ENCODE assay signal across 35 cellular contexts in genomic region chr4:40331937-40332336, GRCh38. TPM values are rescaled to one million over a fixed set of nuclear protein-coding genes. Genes with fewer than 3 reads are reported as not detected.
A peak's percentile ranks its signal among the peaks of the same experiment; 100 is the strongest.
DNase-seq lines count a peak whose midpoint lies in the region; ATAC-seq, FAIRE-seq and TF ChIP-seq lines count a peak whose summit lies in the region.
"Had no signal": no experiment of that assay in that cellular context is flagged by ENCODE, and none has a peak within 500 bp of the region (broad histone marks: within the 10 kb centered on the region; RNA-seq: fewer than 3 reads in every experiment).

No MANE protein-coding gene starts in this region.

- H4K20me1 ChIP-seq in HCT116 (ENCODE audit: insufficient read depth) = no peaks in the 10 kb centered on the region
- H4K20me1 ChIP-seq in K562 (replicated peaks; ENCODE audit: control insufficient read depth, insufficient read depth, low read length) = no peaks in the 10 kb centered on the region; the same call in 1 of the 2 replicates
- H4K20me1 ChIP-seq in neural progenitor cell (ENCODE audit: low read depth) = no peaks in the 10 kb centered on the region
- H4K20me1 ChIP-seq: BLaER1; BLaER1 treated with 17β-estradiol and CSF1 and Interleukin-3, amounts not matched to agents 10 nM and 100 nM had no signal

- H3K4me1 Mint-ChIP-seq in activated CD8-positive, alpha-beta memory T cell treated with anti-CD3 and anti-CD28 coated beads, Interleukin-2, amount 10 ng/mL, durations not matched to agents 7 days and 5 days = no peaks in the 10 kb centered on the region
- peaks cover 46% of the 10 kb centered on the region for H3K4me1 Mint-ChIP-seq in neural progenitor cell
- peaks cover 33% of the 10 kb centered on the region for H3K4me1 Mint-ChIP-seq in chondrocyte (ENCODE audit: low read depth)
- H3K4me1 Mint-ChIP-seq: B cell; CD4-positive, alpha-beta memory T cell; CD8-positive, alpha-beta memory T cell had no signal

- H3K27me3 Mint-ChIP-seq in activated CD8-positive, alpha-beta memory T cell treated with anti-CD3 and anti-CD28 coated beads, Interleukin-2, amount 10 ng/mL, durations not matched to agents 7 days and 5 days = peaks cover 13% of the 10 kb centered on the region
- H3K27me3 Mint-ChIP-seq in neural progenitor cell (ENCODE audit: insufficient read depth, low read depth) = peaks cover 8% of the 10 kb centered on the region
- no peaks in the 10 kb centered on the region for H3K27me3 Mint-ChIP-seq in chondrocyte (ENCODE audit: low read depth)
- H3K27me3 Mint-ChIP-seq: CD4-positive, alpha-beta T cell had no signal

- no peaks in the 10 kb centered on the region for H3K36me3 Mint-ChIP-seq in activated CD8-positive, alpha-beta memory T cell treated with anti-CD3 and anti-CD28 coated beads, Interleukin-2, amount 10 ng/mL, durations not matched to agents 7 days and 5 days
- H3K36me3 Mint-ChIP-seq in neural progenitor cell (no peaks in the 10 kb centered on the region), chondrocyte (ENCODE audit: low read depth) (no peaks in the 10 kb centered on the region)
- H3K36me3 Mint-ChIP-seq: CD14-positive monocyte; CD4-positive, alpha-beta memory T cell; CD8-positive, alpha-beta T cell had no signal

- TF ChIP-seq CTCF in HCT116 (IDR thresholded peaks at IDR 0.05 in 2 of 3, conservative IDR thresholded peaks at IDR 0.05 in 1 of 3; ENCODE audit: borderline replicate concordance in 1 of 3, insufficient read depth in 1 of 3, low read depth in 2 of 3, low read length in 2 of 3) (no peak), K562 (IDR thresholded peaks at IDR 0.05 in 2 of 3, conservative IDR thresholded peaks at IDR 0.05 in 1 of 3; ENCODE audit: insufficient read depth in 2 of 3, low read depth in 1 of 3, low read length in 3 of 3) (no peak), neural progenitor cell (IDR thresholded peaks at IDR 0.05) (no peak), chondrocyte (IDR thresholded peaks at IDR 0.05) (no peak)

- H3K79me2 ChIP-seq in HCT116 (ENCODE audit: insufficient read depth, low read length) (no peaks in the 10 kb centered on the region), K562 (ENCODE audit: control insufficient read depth, insufficient read depth, low read length) (no peaks in the 10 kb centered on the region), neural progenitor cell (ENCODE audit: low read depth) (no peaks in the 10 kb centered on the region)

- H3K27ac Mint-ChIP-seq in activated CD8-positive, alpha-beta memory T cell treated with anti-CD3 and anti-CD28 coated beads, Interleukin-2, amount 10 ng/mL, durations not matched to agents 7 days and 5 days = no peak overlapping the region
- H3K27ac Mint-ChIP-seq in neural progenitor cell (no peak overlapping the region), chondrocyte (ENCODE audit: unreplicated experiment) (no peak overlapping the region)
- H3K27ac Mint-ChIP-seq: B cell; CD14-positive monocyte; CD4-positive, alpha-beta memory T cell; CD4-positive, alpha-beta T cell; CD4-positive, CD25-positive, alpha-beta regulatory T cell; CD8-positive, alpha-beta memory T cell; CD8-positive, alpha-beta T cell had no signal

- H3K9ac ChIP-seq in HCT116 (ENCODE audit: low read length) (no peak overlapping the region), K562 (ENCODE audit: insufficient read depth in 1 of 2, low read depth in 2 of 2, low read length in 2 of 2) (no peak overlapping the region), neural progenitor cell (no peak overlapping the region)
- H3K9ac ChIP-seq: BLaER1; BLaER1 treated with 17β-estradiol and CSF1 and Interleukin-3, amounts not matched to agents 10 nM and 100 nM had no signal

- no peak for FAIRE-seq in K562 (lab: Jason Lieb, UNC)
- FAIRE-seq: A204.1, A549, D721Med had no signal

- no peaks in the 10 kb centered on the region for H3F3A ChIP-seq in neural progenitor cell (ENCODE audit: low read depth)

- H3K9me2 ChIP-seq in HCT116 (ENCODE audit: insufficient read depth) = no peaks in the 10 kb centered on the region

- no peaks in the 10 kb centered on the region for H3K27me3 ChIP-seq in HCT116 (ENCODE audit: insufficient read depth, low read length)
- peaks cover 46 to 55% of the 10 kb centered on the region in 2 experiments for H3K27me3 ChIP-seq in K562 (ENCODE audit: control insufficient read depth in 2 of 2, insufficient read depth in 2 of 2, low read length in 2 of 2)
- no peaks in the 10 kb centered on the region for H3K27me3 ChIP-seq in neural progenitor cell
- H3K27me3 ChIP-seq: BE2C; BLaER1; BLaER1 treated with 17β-estradiol and CSF1 and Interleukin-3, amounts not matched to agents 10 nM and 100 nM had no signal

- in situ Hi-C loops in K562 (cut with MboI) = no loop called here

- H3K27ac ChIP-seq in HCT116 (ENCODE audit: low read depth, low read length) (no peak overlapping the region), K562 (ENCODE audit: extremely low read depth, low read depth, low read length) (no peak overlapping the region), neural progenitor cell (no peak overlapping the region)
- H3K27ac ChIP-seq: BLaER1; BLaER1 treated with 17β-estradiol and CSF1 and Interleukin-3, amounts not matched to agents 10 nM and 100 nM had no signal

- peaks cover 18 to 39% of the 10 kb centered on the region in 2 experiments for H3K4me1 ChIP-seq in HCT116 (ENCODE audit: control insufficient read depth in 1 of 2, insufficient read depth in 2 of 2, low read length in 2 of 2)
- peaks cover 0 to 11% of the 10 kb centered on the region in 2 experiments; a peak in 2 of 5 replicates for H3K4me1 ChIP-seq in K562 (replicated peaks in 1 of 2; ENCODE audit: control insufficient read depth in 2 of 2, insufficient read depth in 2 of 2, low read length in 2 of 2)
- peaks cover 7% of the 10 kb centered on the region for H3K4me1 ChIP-seq in neural progenitor cell
- H3K4me1 ChIP-seq: Caco-2 had no signal

- ATAC-seq in activated CD8-positive, alpha-beta memory T cell treated with anti-CD3 and anti-CD28 coated beads, Interleukin-2, amount 10 ng/mL, durations not matched to agents 7 days and 5 days = no peak
- ATAC-seq in HCT116 = no peak
- ATAC-seq in K562 = no peak
- ATAC-seq: A549; CD8-positive, alpha-beta T cell had no signal

- H3K4me3 ChIP-seq in HCT116 (replicated peaks in 1 of 2; ENCODE audit: low read depth in 1 of 2, low read length in 2 of 2) (no peak overlapping the region), K562 (no peak overlapping the region), neural progenitor cell (no peak overlapping the region)
- H3K4me3 ChIP-seq: A549; BLaER1; BLaER1 treated with 17β-estradiol and CSF1 and Interleukin-3, amounts not matched to agents 10 nM and 100 nM had no signal

- no peak for TF ChIP-seq RAD21 in HCT116 (IDR thresholded peaks at IDR 0.05; ENCODE audit: low read depth)
- TF ChIP-seq RAD21 in K562 (CRISPR knock-in tag; conservative IDR thresholded peaks at IDR 0.05 in 1 of 2, IDR thresholded peaks at IDR 0.05 in 1 of 2) = no peak

- H3K4me2 ChIP-seq in HCT116 (ENCODE audit: low read length) = 0 out of 2 replicates have a peak overlapping the region, but pooled peaks have one; percentile 9
- H3K4me2 ChIP-seq in K562 (ENCODE audit: insufficient read depth, low read length) = no peak overlapping the region
- H3K4me2 ChIP-seq in neural progenitor cell = no peak overlapping the region
- H3K4me2 ChIP-seq: A549; BLaER1; BLaER1 treated with 17β-estradiol and CSF1 and Interleukin-3, amounts not matched to agents 10 nM and 100 nM had no signal

- no peak for TF ChIP-seq EP300 in K562 (IDR thresholded peaks at IDR 0.05; ENCODE audit: low read length)

- 0% methylated on average over 3 of the region's 3 CpGs for WGBS in K562 (ENCODE audit: insufficient coverage, low coverage, missing lambda C conversion rate)

- DNase-seq in activated CD8-positive, alpha-beta memory T cell treated with anti-CD3 and anti-CD28 coated beads, Interleukin-2, amount 10 ng/mL, durations not matched to agents 7 days and 5 days = peak; percentile 8
- DNase-seq in activated CD8-positive, alpha-beta memory T cell treated with anti-CD3 and anti-CD28 coated beads for 24 hours = no peak
- DNase-seq in HCT116 (ENCODE audit: low read depth, low spot score) = no peak
- DNase-seq in K562 (ENCODE audit: extremely low read depth in 1 of 4, low spot score in 3 of 4) = no peak
- peak; percentile 5 for DNase-seq in stimulated activated CD8-positive, alpha-beta memory T cell treated with anti-CD3 and anti-CD28 coated beads, Interleukin-4, amount 100 ng/mL, for 48 hours
- no peak for DNase-seq in neural progenitor cell (ENCODE audit: low spot score)
- no peak for DNase-seq in NCI-H510A (lab: John Stamatoyannopoulos, UW)
- no peak for DNase-seq in chondrocyte (ENCODE audit: low spot score)
- DNase-seq: 8988T; ACHN; AML-193; BE2C; C1 segment of cervical spinal cord; Caco-2; Calu3; CD4-positive, alpha-beta memory T cell; CD4-positive, alpha-beta T cell; CD4-positive, CD25-positive, alpha-beta regulatory T cell; CD8-positive, alpha-beta memory T cell; CD8-positive, alpha-beta T cell; COR-L47; DMS 273 treated with DMSO at 0.1 percent for 48 hours; DMS153; DMS53; DMS79; DMS79 treated with DMSO at 0.1 percent for 48 hours; DND-41; EL had no signal

- CTCF ChIA-PET in activated CD8-positive, alpha-beta memory T cell treated with anti-CD3 and anti-CD28 coated beads, Interleukin-2, amount 10 ng/mL, durations not matched to agents 7 days and 5 days (lab: Charles Lee) = interaction anchor here (0.7 to 1.3 kb wide), 3 partner anchors 10 to 188 kb away, joined by 3 to 4 read pairs (median 3); no protein-coding TSS in a partner anchor
- CTCF ChIA-PET in HCT116 (lab: Charles Lee) (interaction anchor here (2.5 kb wide), 1 partner anchor 15 kb away, joined by 11 read pairs; no protein-coding TSS in a partner anchor), K562 (lab: Yijun Ruan, JAX; ENCODE audit: low intra/inter-chr PET ratio) (no interaction called here)

- H2AFZ ChIP-seq in HCT116 (ENCODE audit: low read depth, low read length, poor library complexity, severe bottlenecking) (no peak overlapping the region), K562 (ENCODE audit: low read depth, low read length) (no peak overlapping the region), neural progenitor cell (replicated peaks) (no peak overlapping the region)

- intact Hi-C loops in HCT116 (cut with micrococcal nuclease) = no loop called here
- intact Hi-C loops in K562 (cut with micrococcal nuclease) = no loop called here

- no peaks in the 10 kb centered on the region for H3K9me3 Mint-ChIP-seq in activated CD8-positive, alpha-beta memory T cell treated with anti-CD3 and anti-CD28 coated beads, Interleukin-2, amount 10 ng/mL, durations not matched to agents 7 days and 5 days (ENCODE audit: low read depth)
- H3K9me3 Mint-ChIP-seq in neural progenitor cell (no peaks in the 10 kb centered on the region), chondrocyte (ENCODE audit: low read depth) (no peaks in the 10 kb centered on the region)
- H3K9me3 Mint-ChIP-seq: CD14-positive monocyte; CD4-positive, alpha-beta memory T cell; CD4-positive, alpha-beta T cell; CD4-positive, CD25-positive, alpha-beta regulatory T cell; CD8-positive, alpha-beta memory T cell; CD8-positive, alpha-beta T cell had no signal

- RAD21 ChIA-PET in HCT116 (lab: Charles Lee; ENCODE audit: low non-redundant PET in 1 of 2, low total read pairs in 2 of 2, uncharacterized antibody in 2 of 2, unreplicated experiment in 2 of 2) = no interaction called here

- TF ChIP-seq POLR2A in HCT116 (IDR thresholded peaks at IDR 0.05; ENCODE audit: borderline replicate concordance, extremely low read depth, insufficient read depth, insufficient read length) (no peak), K562 (conservative IDR thresholded peaks at IDR 0.05) (no peak)

- no TSS peak for BruUV-seq in HCT116 (replicated peaks; lab: Mats Ljungman, UMichigan)
- BruUV-seq in K562 (replicated peaks; lab: Mats Ljungman, UMichigan) = no TSS peak

- POLR2A ChIA-PET in HCT116 (lab: Charles Lee) = interaction anchor here (1.0 kb wide), 1 partner anchor 15 kb away, joined by 5 read pairs; no protein-coding TSS in a partner anchor
- POLR2A ChIA-PET in K562 (lab: Yijun Ruan, JAX) = interaction anchor here (1.2 kb wide), 1 partner anchor 15 kb away, joined by 5 read pairs; no protein-coding TSS in a partner anchor

- no peaks in the 10 kb centered on the region for H3K36me3 ChIP-seq in HCT116 (ENCODE audit: control insufficient read depth in 1 of 2, insufficient read depth in 2 of 2, low read length in 2 of 2)
- H3K36me3 ChIP-seq in K562 (ENCODE audit: control insufficient read depth, insufficient read depth, low read length) = no peaks in the 10 kb centered on the region
- H3K36me3 ChIP-seq in neural progenitor cell = no peaks in the 10 kb centered on the region
- H3K36me3 ChIP-seq: BE2C; BLaER1; BLaER1 treated with 17β-estradiol and CSF1 and Interleukin-3, amounts not matched to agents 10 nM and 100 nM had no signal

- H3K4me3 Mint-ChIP-seq in activated CD8-positive, alpha-beta memory T cell treated with anti-CD3 and anti-CD28 coated beads, Interleukin-2, amount 10 ng/mL, durations not matched to agents 7 days and 5 days = no peak overlapping the region
- H3K4me3 Mint-ChIP-seq in neural progenitor cell = no peak overlapping the region
- no peak overlapping the region for H3K4me3 Mint-ChIP-seq in chondrocyte (ENCODE audit: unreplicated experiment)
- H3K4me3 Mint-ChIP-seq: B cell; CD14-positive monocyte; CD4-positive, alpha-beta memory T cell; CD4-positive, alpha-beta T cell; CD4-positive, CD25-positive, alpha-beta regulatory T cell; CD8-positive, alpha-beta memory T cell; CD8-positive, alpha-beta T cell had no signal

- no peaks in the 10 kb centered on the region for H3K9me1 ChIP-seq in K562 (ENCODE audit: control insufficient read depth, insufficient read depth, low read length)

- no peaks in the 10 kb centered on the region for H3K9me3 ChIP-seq in HCT116 (ENCODE audit: control insufficient read depth in 1 of 2, insufficient read depth in 1 of 2, low read depth in 1 of 2, low read length in 2 of 2)
- H3K9me3 ChIP-seq in K562 (replicated peaks; ENCODE audit: control insufficient read depth, insufficient read depth, low read depth, low read length) = no peaks in the 10 kb centered on the region
- H3K9me3 ChIP-seq in neural progenitor cell (ENCODE audit: low read depth) = no peaks in the 10 kb centered on the region
- H3K9me3 ChIP-seq: A549; BE2C; BLaER1; BLaER1 treated with 17β-estradiol and CSF1 and Interleukin-3, amounts not matched to agents 10 nM and 100 nM; Caco-2 had no signal

RNA-seq across cellular contexts. Expression of gene CHRNA9, which starts 3.2 kb away (rescaled TPM):
- under 1 TPM in 1 of 2 experiments, not detected in 1; 0.18 TPM for total RNA-seq in activated CD8-positive, alpha-beta memory T cell treated with anti-CD3 and anti-CD28 coated beads, Interleukin-2, amount 10 ng/mL, durations not matched to agents 7 days and 5 days
- total RNA-seq in HCT116 (2021; ENCODE audit: unreplicated experiment) = not detected
- polyA plus RNA-seq in HCT116 (2012) = 0.06 and 0.21 TPM in 2 replicates
- total RNA-seq in K562 (2011; cell fraction: chromatin; rRNA removed; ENCODE audit: low replicate concordance) = not detected in 2 replicates
- total RNA-seq in K562 (2011; cell fraction: nucleolus; rRNA removed) = not detected in 2 replicates
- not detected in 2 replicates for total RNA-seq in K562 (2011; cell fraction: nucleoplasm; rRNA removed)
- total RNA-seq in K562 (2014; rRNA removed) = not detected in 2 replicates
- not detected in 2 replicates for total RNA-seq in K562 (2014; rRNA removed; fragmentation: Illumina TruSeq; extraction: Trizol)
- total RNA-seq in K562 (2015; rRNA removed; fragmentation: Illumina TruSeq; extraction: Trizol) = not detected in 2 replicates
- not detected in 2 replicates for total RNA-seq in K562 (2021)
- not detected in 2 replicates for polyA plus RNA-seq in K562 (2011; rRNA removed)
- polyA plus RNA-seq in K562 (2011; cell fraction: cytosol; rRNA removed) = not detected in 2 replicates
- not detected in 2 replicates for polyA plus RNA-seq in K562 (2011; cell fraction: nucleus; rRNA removed)
- not detected in 2 replicates for polyA plus RNA-seq in K562 (2012)
- not detected in 2 replicates for polyA plus RNA-seq in K562 (2014; fragmentation: Illumina TruSeq; extraction: Trizol)
- not detected for polyA plus RNA-seq in K562 (2014; fragmentation: Nextera tagmentation; extraction: Ambion mirVana)
- polyA plus RNA-seq in K562 (2014; rRNA removed) = not detected in 2 replicates
- polyA minus RNA-seq in K562 (2011; rRNA and poly(A)+ RNA removed) = not detected in 2 replicates
- 0.55 and 0.76 TPM in 2 replicates for polyA minus RNA-seq in K562 (2011; cell fraction: cytosol; rRNA and poly(A)+ RNA removed)
- not detected in 2 replicates for polyA minus RNA-seq in K562 (2011; cell fraction: nucleus; rRNA and poly(A)+ RNA removed)
- total RNA-seq in neural progenitor cell (ENCODE audit: low replicate concordance) = 0.67 and 2.5 TPM in 2 replicates
- total RNA-seq in chondrocyte = 0.36 TPM in 1 of 3 replicates, not detected in the others
- total RNA-seq: B cell; Caco-2; Calu3; CD4-positive, alpha-beta memory T cell; CD4-positive, alpha-beta T cell; CD4-positive, CD25-positive, alpha-beta regulatory T cell had no signal
- polyA plus RNA-seq: CD14-positive monocyte; CD4-positive, alpha-beta memory T cell had no signal

Comparison
In these comparisons a context has a peak if more than half of its experiments do, and no peak if none do; other contexts are left out.
1. DNase-seq: peak in activated CD8-positive, alpha-beta memory T cell treated with anti-CD3 and anti-CD28 coated beads, Interleukin-2, amount 10 ng/mL, durations not matched to agents 7 days and 5 days (single experiment) and stimulated activated CD8-positive, alpha-beta memory T cell treated with anti-CD3 and anti-CD28 coated beads, Interleukin-4, amount 100 ng/mL, for 48 hours (single experiment); none in activated CD8-positive, alpha-beta memory T cell treated with anti-CD3 and anti-CD28 coated beads for 24 hours (single experiment), HCT116 (single experiment), K562 (0 of 4), neural progenitor cell (single experiment), NCI-H510A (single experiment) and chondrocyte (single experiment).